In the genomic region with DNA sequence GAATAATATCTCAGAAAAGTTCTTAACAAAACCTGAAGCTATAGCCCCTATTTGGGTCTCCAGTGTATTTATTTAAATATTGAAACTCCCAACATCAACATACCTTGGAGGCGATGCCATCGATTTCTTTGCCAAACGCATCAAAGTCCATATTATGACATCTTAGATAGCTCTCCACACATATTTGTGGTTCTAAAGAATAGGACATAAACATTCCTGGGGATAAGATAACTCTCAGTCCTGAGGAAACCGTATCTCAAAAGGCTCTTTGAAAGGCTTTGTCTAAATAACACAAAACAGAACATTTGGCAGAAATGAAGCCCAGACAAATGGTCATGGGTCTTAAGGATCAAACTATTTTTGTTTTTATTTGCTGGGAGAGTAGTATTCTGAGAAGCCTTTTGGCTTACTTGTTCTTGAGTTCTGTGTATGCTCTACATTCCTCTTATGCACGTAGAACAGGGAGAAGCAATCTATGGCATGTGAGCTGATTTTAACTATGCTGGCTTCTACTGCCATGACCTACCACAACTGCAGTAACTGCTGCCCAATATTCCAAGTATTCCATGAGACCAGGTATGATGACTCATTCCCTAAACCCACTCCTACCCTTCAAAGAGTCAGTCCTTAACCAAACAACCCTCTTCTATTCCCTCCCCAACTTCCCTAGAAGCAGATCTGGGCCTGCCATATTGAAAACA, we compare ENCODE assay signal across 1 cellular context.
TF ChIP-seq lines count a peak whose summit lies in the region.

No MANE protein-coding gene starts in this region.

TF ChIP-seq in HepG2, 621 proteins besides CTCF, POLR2A, EP300 and RAD21 (continued from another document):
- TF ChIP-seq, protein P1, sequence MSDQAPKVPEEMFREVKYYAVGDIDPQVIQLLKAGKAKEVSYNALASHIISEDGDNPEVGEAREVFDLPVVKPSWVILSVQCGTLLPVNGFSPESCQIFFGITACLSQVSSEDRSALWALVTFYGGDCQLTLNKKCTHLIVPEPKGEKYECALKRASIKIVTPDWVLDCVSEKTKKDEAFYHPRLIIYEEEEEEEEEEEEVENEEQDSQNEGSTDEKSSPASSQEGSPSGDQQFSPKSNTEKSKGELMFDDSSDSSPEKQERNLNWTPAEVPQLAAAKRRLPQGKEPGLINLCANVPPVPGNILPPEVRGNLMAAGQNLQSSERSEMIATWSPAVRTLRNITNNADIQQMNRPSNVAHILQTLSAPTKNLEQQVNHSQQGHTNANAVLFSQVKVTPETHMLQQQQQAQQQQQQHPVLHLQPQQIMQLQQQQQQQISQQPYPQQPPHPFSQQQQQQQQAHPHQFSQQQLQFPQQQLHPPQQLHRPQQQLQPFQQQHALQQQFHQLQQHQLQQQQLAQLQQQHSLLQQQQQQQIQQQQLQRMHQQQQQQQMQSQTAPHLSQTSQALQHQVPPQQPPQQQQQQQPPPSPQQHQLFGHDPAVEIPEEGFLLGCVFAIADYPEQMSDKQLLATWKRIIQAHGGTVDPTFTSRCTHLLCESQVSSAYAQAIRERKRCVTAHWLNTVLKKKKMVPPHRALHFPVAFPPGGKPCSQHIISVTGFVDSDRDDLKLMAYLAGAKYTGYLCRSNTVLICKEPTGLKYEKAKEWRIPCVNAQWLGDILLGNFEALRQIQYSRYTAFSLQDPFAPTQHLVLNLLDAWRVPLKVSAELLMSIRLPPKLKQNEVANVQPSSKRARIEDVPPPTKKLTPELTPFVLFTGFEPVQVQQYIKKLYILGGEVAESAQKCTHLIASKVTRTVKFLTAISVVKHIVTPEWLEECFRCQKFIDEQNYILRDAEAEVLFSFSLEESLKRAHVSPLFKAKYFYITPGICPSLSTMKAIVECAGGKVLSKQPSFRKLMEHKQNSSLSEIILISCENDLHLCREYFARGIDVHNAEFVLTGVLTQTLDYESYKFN (CRISPR knock-in tag; conservative IDR thresholded peaks at IDR 0.05) = peak; percentile 24; the same call in 1 of the 2 replicates
- no peak for TF ChIP-seq ZNF180 (CRISPR knock-in tag; IDR thresholded peaks at IDR 0.05; ENCODE audit: borderline replicate concordance, low read depth)
